ENCODE assay signal across 2 cellular contexts in genomic region chr19:18853755-18854427, GRCh38.
TF ChIP-seq lines count a peak whose summit lies in the region.

No MANE protein-coding gene starts in this region.

TF ChIP-seq in A549, 52 proteins besides CTCF, POLR2A, EP300 and RAD21:
- TF ChIP-seq REST (IDR thresholded peaks at IDR 0.05): no peak
- no peak for TF ChIP-seq CHD4 (IDR thresholded peaks at IDR 0.05; ENCODE audit: borderline replicate concordance)
- TF ChIP-seq, protein P1, sequence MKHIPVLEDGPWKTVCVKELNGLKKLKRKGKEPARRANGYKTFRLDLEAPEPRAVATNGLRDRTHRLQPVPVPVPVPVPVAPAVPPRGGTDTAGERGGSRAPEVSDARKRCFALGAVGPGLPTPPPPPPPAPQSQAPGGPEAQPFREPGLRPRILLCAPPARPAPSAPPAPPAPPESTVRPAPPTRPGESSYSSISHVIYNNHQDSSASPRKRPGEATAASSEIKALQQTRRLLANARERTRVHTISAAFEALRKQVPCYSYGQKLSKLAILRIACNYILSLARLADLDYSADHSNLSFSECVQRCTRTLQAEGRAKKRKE (CRISPR knock-in tag; IDR thresholded peaks at IDR 0.05; ENCODE audit: low read depth): no peak
- no peak for TF ChIP-seq NPAS2 (CRISPR knock-in tag; IDR thresholded peaks at IDR 0.05; ENCODE audit: borderline replicate concordance)
- no peak for TF ChIP-seq ZNF302 (CRISPR knock-in tag; IDR thresholded peaks at IDR 0.05)
- no peak for TF ChIP-seq SMC3 (IDR thresholded peaks at IDR 0.05)
- no peak for TF ChIP-seq FOSB (CRISPR knock-in tag; IDR thresholded peaks at IDR 0.05)
- no peak for TF ChIP-seq EHMT2 (IDR thresholded peaks at IDR 0.05; ENCODE audit: low read depth)
- TF ChIP-seq FOXS1 (CRISPR knock-in tag; IDR thresholded peaks at IDR 0.05): no peak
- no peak for TF ChIP-seq ZFP36 (IDR thresholded peaks at IDR 0.05; ENCODE audit: borderline replicate concordance, partially characterized antibody)
- TF ChIP-seq SREBF2 (IDR thresholded peaks at IDR 0.05): no peak
- TF ChIP-seq TP53 (CRISPR knock-in tag; IDR thresholded peaks at IDR 0.05): no peak
- TF ChIP-seq, protein P2, sequence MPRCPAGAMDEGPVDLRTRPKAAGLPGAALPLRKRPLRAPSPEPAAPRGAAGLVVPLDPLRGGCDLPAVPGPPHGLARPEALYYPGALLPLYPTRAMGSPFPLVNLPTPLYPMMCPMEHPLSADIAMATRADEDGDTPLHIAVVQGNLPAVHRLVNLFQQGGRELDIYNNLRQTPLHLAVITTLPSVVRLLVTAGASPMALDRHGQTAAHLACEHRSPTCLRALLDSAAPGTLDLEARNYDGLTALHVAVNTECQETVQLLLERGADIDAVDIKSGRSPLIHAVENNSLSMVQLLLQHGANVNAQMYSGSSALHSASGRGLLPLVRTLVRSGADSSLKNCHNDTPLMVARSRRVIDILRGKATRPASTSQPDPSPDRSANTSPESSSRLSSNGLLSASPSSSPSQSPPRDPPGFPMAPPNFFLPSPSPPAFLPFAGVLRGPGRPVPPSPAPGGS (IDR thresholded peaks at IDR 0.05): no peak
- TF ChIP-seq, protein P3, sequence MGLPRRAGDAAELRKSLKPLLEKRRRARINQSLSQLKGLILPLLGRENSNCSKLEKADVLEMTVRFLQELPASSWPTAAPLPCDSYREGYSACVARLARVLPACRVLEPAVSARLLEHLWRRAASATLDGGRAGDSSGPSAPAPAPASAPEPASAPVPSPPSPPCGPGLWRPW (IDR thresholded peaks at IDR 0.05): no peak
- no peak for TF ChIP-seq PHF8 (IDR thresholded peaks at IDR 0.05; ENCODE audit: borderline replicate concordance, low read depth)
- TF ChIP-seq NR3C1 (IDR thresholded peaks at IDR 0.05): no peak
- no peak for TF ChIP-seq CHD2 (IDR thresholded peaks at IDR 0.05; ENCODE audit: low read length, partially characterized antibody)
- TF ChIP-seq KDM5A (IDR thresholded peaks at IDR 0.05): no peak

TF ChIP-seq in HCT116, 20 proteins besides CTCF, POLR2A, EP300 and RAD21:
- no peak for TF ChIP-seq REST (IDR thresholded peaks at IDR 0.05; ENCODE audit: low read depth)
- no peak for TF ChIP-seq EZH2phosphoT487 (IDR thresholded peaks at IDR 0.05; ENCODE audit: borderline replicate concordance)
- no peak for TF ChIP-seq JUND (IDR thresholded peaks at IDR 0.05)
- TF ChIP-seq, protein P4, sequence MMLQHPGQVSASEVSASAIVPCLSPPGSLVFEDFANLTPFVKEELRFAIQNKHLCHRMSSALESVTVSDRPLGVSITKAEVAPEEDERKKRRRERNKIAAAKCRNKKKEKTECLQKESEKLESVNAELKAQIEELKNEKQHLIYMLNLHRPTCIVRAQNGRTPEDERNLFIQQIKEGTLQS (IDR thresholded peaks at IDR 0.05): no peak
- no peak for TF ChIP-seq SIN3A (IDR thresholded peaks at IDR 0.05; ENCODE audit: low read depth)
- TF ChIP-seq EZH2 (IDR thresholded peaks at IDR 0.05): no peak
- no peak for TF ChIP-seq MAX (IDR thresholded peaks at IDR 0.05)
- TF ChIP-seq FOSL1 (IDR thresholded peaks at IDR 0.05; ENCODE audit: low read depth): no peak
- TF ChIP-seq ZBTB33 (IDR thresholded peaks at IDR 0.05; ENCODE audit: extremely low read depth, insufficient replicate concordance, low read length): no peak
- no peak for TF ChIP-seq SRF (IDR thresholded peaks at IDR 0.05; ENCODE audit: low read depth)
- no peak for TF ChIP-seq CBX3 (IDR thresholded peaks at IDR 0.05; ENCODE audit: low read depth)
- TF ChIP-seq ZFX (IDR thresholded peaks at IDR 0.05): no peak
- TF ChIP-seq POLR2AphosphoS5 (IDR thresholded peaks at IDR 0.05; ENCODE audit: low read depth, low read length): no peak
- TF ChIP-seq CEBPB (IDR thresholded peaks at IDR 0.05; ENCODE audit: low read depth): no peak
- TF ChIP-seq ELF1 (IDR thresholded peaks at IDR 0.05; ENCODE audit: borderline replicate concordance, low read depth): no peak
- TF ChIP-seq TCF7L2 (IDR thresholded peaks at IDR 0.05; ENCODE audit: borderline replicate concordance, extremely low read depth, insufficient read depth, insufficient read length): no peak
- no peak for TF ChIP-seq YY1 (IDR thresholded peaks at IDR 0.05; ENCODE audit: extremely low read depth, insufficient replicate concordance, low read depth, low read length)
